Comparison of ENCODE assay signal across 8 cellular contexts in genomic region chr18:63518178-63519012, GRCh38. TPM values are rescaled to one million over a fixed set of nuclear protein-coding genes. Genes with fewer than 3 reads are reported as not detected.
A peak's percentile ranks its signal among the peaks of the same experiment; 100 is the strongest.
DNase-seq lines count a peak whose midpoint lies in the region; ATAC-seq lines count a peak whose summit lies in the region.

No MANE protein-coding gene starts in this region.

- peaks cover 14% of the 10 kb centered on the region for H3K27me3 Mint-ChIP-seq in memory B cell
- H3K27me3 Mint-ChIP-seq in stimulated activated memory B cell treated with anti-CD40 and anti-IgM and Interleukin-4, amounts not matched to agents 10 μg/mL and 1 μg/mL and 100 μg/mL, for 72 hours = peaks cover 15% of the 10 kb centered on the region

- peaks cover 7% of the 10 kb centered on the region for H3K4me1 Mint-ChIP-seq in memory B cell
- H3K4me1 Mint-ChIP-seq in stimulated activated memory B cell treated with anti-CD40 and anti-IgM and Interleukin-4, amounts not matched to agents 10 μg/mL and 1 μg/mL and 100 μg/mL, for 72 hours = no peaks in the 10 kb centered on the region

- no peak overlapping the region for H3K27ac Mint-ChIP-seq in memory B cell
- no peak overlapping the region for H3K27ac Mint-ChIP-seq in stimulated activated memory B cell treated with anti-CD40 and anti-IgM and Interleukin-4, amounts not matched to agents 10 μg/mL and 1 μg/mL and 100 μg/mL, for 72 hours

- H3K4me3 Mint-ChIP-seq in memory B cell = no peak overlapping the region
- no peak overlapping the region for H3K4me3 Mint-ChIP-seq in stimulated activated memory B cell treated with anti-CD40 and anti-IgM and Interleukin-4, amounts not matched to agents 10 μg/mL and 1 μg/mL and 100 μg/mL, for 72 hours

- H3K9me3 Mint-ChIP-seq in memory B cell = no peaks in the 10 kb centered on the region
- no peaks in the 10 kb centered on the region for H3K9me3 Mint-ChIP-seq in stimulated activated memory B cell treated with anti-CD40 and anti-IgM and Interleukin-4, amounts not matched to agents 10 μg/mL and 1 μg/mL and 100 μg/mL, for 72 hours

- ATAC-seq in GM19397 (IDR thresholded peaks at IDR 0.05; ENCODE audit: unreplicated experiment) (peak; percentile 92), HG03460 (IDR thresholded peaks at IDR 0.05; ENCODE audit: unreplicated experiment) (peak; percentile 90), memory B cell (ENCODE audit: low read depth) (peak; percentile 86)
- ATAC-seq in stimulated activated memory B cell treated with anti-CD40 and anti-IgM and Interleukin-4, amounts not matched to agents 10 μg/mL and 1 μg/mL and 100 μg/mL, for 72 hours = peak; percentile 77

- peak; percentile 27 for DNase-seq in COLO829 (ENCODE audit: low spot score)
- DNase-seq in NCI-H524 (lab: John Stamatoyannopoulos, UW) = peak; percentile 55 to 80
- DNase-seq in activated CD4-positive, CD25-positive, alpha-beta regulatory T cell treated with anti-CD3 and anti-CD28 coated beads, Interleukin-2, amount 50 U/mL, for 72 hours = peak; percentile 38
- peak; percentile 83 for DNase-seq in dermis blood vessel endothelial cell
- peak; percentile 42 to 60 for DNase-seq in memory B cell (ENCODE audit: low spot score in 2 of 2)

- no peaks in the 10 kb centered on the region for H3K36me3 Mint-ChIP-seq in memory B cell
- no peaks in the 10 kb centered on the region for H3K36me3 Mint-ChIP-seq in stimulated activated memory B cell treated with anti-CD40 and anti-IgM and Interleukin-4, amounts not matched to agents 10 μg/mL and 1 μg/mL and 100 μg/mL, for 72 hours

RNA-seq across cellular contexts. Expression of gene SERPINB12, which starts 23.8 kb away (rescaled TPM):
- not detected in 2 replicates for total RNA-seq in dermis blood vessel endothelial cell

RNA-seq across cellular contexts. Expression of gene SERPINB5, which starts 41.6 kb away (rescaled TPM):
- 0.05 and 0.51 TPM in 2 replicates for total RNA-seq in dermis blood vessel endothelial cell

Comparison
In these comparisons a context has a peak if more than half of its experiments do, and no peak if none do; other contexts are left out.
1. Peak in every context shown above with its lines: DNase-seq and ATAC-seq.
2. DNase-seq: peak in every context shown above with its lines; median percentile 83 in dermis blood vessel endothelial cell; 68 in NCI-H524; 51 in memory B cell; 38 in activated CD4-positive, CD25-positive, alpha-beta regulatory T cell treated with anti-CD3 and anti-CD28 coated beads, Interleukin-2, amount 50 U/mL, for 72 hours; 27 in COLO829.